ENCODE assay signal across 1 cellular context in the genomic region with DNA sequence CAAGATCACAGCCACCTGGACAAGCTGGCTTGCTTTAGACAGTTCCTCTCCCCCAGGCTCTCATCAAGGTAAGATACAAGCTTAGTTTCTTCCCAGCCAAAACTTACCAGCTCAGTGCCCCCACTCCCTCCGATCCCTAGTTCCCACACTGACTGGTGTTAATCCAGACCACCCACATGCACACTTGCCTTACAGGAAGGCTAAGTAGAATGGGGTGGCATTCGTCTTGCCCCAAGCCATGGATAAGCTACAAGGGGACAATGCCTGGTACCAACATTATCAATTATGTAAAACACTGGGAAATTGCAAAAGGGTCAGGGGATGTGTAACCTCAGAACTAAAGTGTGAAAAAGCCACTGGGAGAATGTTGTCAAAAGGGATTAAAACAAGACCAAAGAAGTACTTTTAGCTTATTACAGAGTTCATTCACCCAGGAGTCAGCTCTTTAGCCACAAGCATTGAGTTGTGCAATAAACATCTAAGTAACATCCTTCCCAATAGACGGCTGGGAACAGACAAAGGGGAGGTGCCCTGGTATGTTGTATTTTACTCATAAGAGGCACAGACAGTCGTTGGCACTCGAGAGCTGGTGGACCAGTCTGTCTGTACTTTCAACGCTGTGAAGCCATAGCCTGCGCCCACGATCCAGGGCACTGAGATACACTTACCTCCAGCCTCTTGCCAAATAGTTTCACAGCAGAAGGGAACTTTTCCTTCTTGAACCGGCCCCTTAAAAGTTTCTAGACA.
TF ChIP-seq lines count a peak whose summit lies in the region.

No MANE protein-coding gene starts in this region.

TF ChIP-seq in liver, 16 proteins besides CTCF, POLR2A, EP300 and RAD21 (continued from another document):
- peak; percentile 34 for TF ChIP-seq FOXA2 (IDR thresholded peaks at IDR 0.05)
- TF ChIP-seq RXRA (IDR thresholded peaks at IDR 0.05): peak; percentile 93 to 97
- TF ChIP-seq NR2F2 (IDR thresholded peaks at IDR 0.05): peak; percentile 58
- TF ChIP-seq, protein P1, sequence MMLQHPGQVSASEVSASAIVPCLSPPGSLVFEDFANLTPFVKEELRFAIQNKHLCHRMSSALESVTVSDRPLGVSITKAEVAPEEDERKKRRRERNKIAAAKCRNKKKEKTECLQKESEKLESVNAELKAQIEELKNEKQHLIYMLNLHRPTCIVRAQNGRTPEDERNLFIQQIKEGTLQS (IDR thresholded peaks at IDR 0.05): no peak
- peak in 1 of 2 donors; percentile 25 for TF ChIP-seq GABPA (IDR thresholded peaks at IDR 0.05 in 1 of 2, conservative IDR thresholded peaks at IDR 0.05 in 1 of 2)
- TF ChIP-seq, protein P2, sequence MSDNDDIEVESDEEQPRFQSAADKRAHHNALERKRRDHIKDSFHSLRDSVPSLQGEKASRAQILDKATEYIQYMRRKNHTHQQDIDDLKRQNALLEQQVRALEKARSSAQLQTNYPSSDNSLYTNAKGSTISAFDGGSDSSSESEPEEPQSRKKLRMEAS (IDR thresholded peaks at IDR 0.05): no peak
- TF ChIP-seq SP1 (IDR thresholded peaks at IDR 0.05): peak; percentile 79
- TF ChIP-seq TAF1 (conservative IDR thresholded peaks at IDR 0.05): peak; percentile 58
- TF ChIP-seq EGR1 (IDR thresholded peaks at IDR 0.05; ENCODE audit: low read depth in 2 of 2): no peak
